ENCODE assay signal across 12 cellular contexts in genomic region chr20:10540636-10541493, GRCh38.
DNase-seq lines count a peak whose midpoint lies in the region; ATAC-seq and TF ChIP-seq lines count a peak whose summit lies in the region.
"Had no signal": no experiment of that assay in that cellular context is flagged by ENCODE, and none has a peak within 500 bp of the region (broad histone marks: within the 10 kb centered on the region; RNA-seq: fewer than 3 reads in every experiment).

No MANE protein-coding gene starts in this region.

- H3K4me1 Mint-ChIP-seq in progenitor cell of endocrine pancreas (ENCODE audit: low read depth), result peaks cover 12% of the 10 kb centered on the region

- H3K4me3 Mint-ChIP-seq in progenitor cell of endocrine pancreas (ENCODE audit: low read depth), result no peak overlapping the region
- H3K4me3 Mint-ChIP-seq: activated T-cell treated with anti-CD3 and anti-CD28 coated beads, Interleukin-2, amount 50 U/mL, for 4 hours; B cell; natural killer cell treated with Interleukin-12 subunit alpha and Interleukin-12 subunit beta and Interleukin-15 and Interleukin-18, amount 100 ng/mL, for 72 hours had no signal

- H3K27ac ChIP-seq in upper lobe of right lung, result no peak overlapping the region

- no peaks in the 10 kb centered on the region for H3K36me3 Mint-ChIP-seq in progenitor cell of endocrine pancreas (ENCODE audit: insufficient read depth)
- H3K36me3 Mint-ChIP-seq: natural killer cell treated with Interleukin-12 subunit alpha and Interleukin-12 subunit beta and Interleukin-15 and Interleukin-18, amount 100 ng/mL, for 72 hours had no signal

- H3K4me1 ChIP-seq in upper lobe of right lung, result peaks cover 6% of the 10 kb centered on the region

- no peak overlapping the region for H3K27ac Mint-ChIP-seq in progenitor cell of endocrine pancreas
- H3K27ac Mint-ChIP-seq: B cell had no signal

- no peaks in the 10 kb centered on the region for H3K9me3 ChIP-seq in upper lobe of right lung

- H3K36me3 ChIP-seq in upper lobe of right lung, result no peaks in the 10 kb centered on the region

- no peaks in the 10 kb centered on the region for H3K27me3 ChIP-seq in upper lobe of right lung

- H3K4me3 ChIP-seq in upper lobe of right lung, result no peak overlapping the region

- H3K9me3 Mint-ChIP-seq in progenitor cell of endocrine pancreas (ENCODE audit: low read depth), result no peaks in the 10 kb centered on the region
- H3K9me3 Mint-ChIP-seq: activated T-cell treated with anti-CD3 and anti-CD28 coated beads, Interleukin-2, amount 50 U/mL, for 4 hours; natural killer cell treated with Interleukin-12 subunit alpha and Interleukin-12 subunit beta and Interleukin-15 and Interleukin-18, amount 100 ng/mL, for 72 hours had no signal

- no peaks in the 10 kb centered on the region for H3K27me3 Mint-ChIP-seq in progenitor cell of endocrine pancreas
- H3K27me3 Mint-ChIP-seq: B cell had no signal

- peak; percentile 75 for ATAC-seq in upper lobe of right lung
- ATAC-seq: activated T-cell treated with anti-CD3 and anti-CD28 coated beads, Interleukin-2, amount 50 U/mL, for 4 hours; natural killer cell treated with Interleukin-12 subunit alpha and Interleukin-12 subunit beta and Interleukin-15 and Interleukin-18, amount 100 ng/mL, for 72 hours had no signal

- no peak for TF ChIP-seq CTCF in upper lobe of right lung (IDR thresholded peaks at IDR 0.05)
- no peak for TF ChIP-seq CTCF in progenitor cell of endocrine pancreas (IDR thresholded peaks at IDR 0.05; ENCODE audit: unreplicated experiment)

- intact Hi-C loops in upper lobe of right lung (cut with DNase I), result no loop called here

- DNase-seq in NOMO-1 treated with DMSO at 0.1 percent for 48 hours (lab: John Stamatoyannopoulos, UW; ENCODE audit: unreplicated experiment), result peak; percentile 25
- DNase-seq in NOMO-1 treated with dmso at 0.1 percent for 144 hours (lab: John Stamatoyannopoulos, UW; ENCODE audit: unreplicated experiment), result no peak
- peak; percentile 74 for DNase-seq in astrocyte of the hippocampus (ENCODE audit: low read depth, low spot score)
- DNase-seq in kidney glomerular epithelial cell (lab: John Stamatoyannopoulos, UW), result peak; percentile 97
- no peak for DNase-seq in upper lobe of right lung
- DNase-seq in Ammon's horn (ENCODE audit: low spot score), result no peak
- no peak for DNase-seq in progenitor cell of endocrine pancreas (ENCODE audit: low spot score, unreplicated experiment)
- no peak for DNase-seq in NCI-H146 treated with DMSO at 0.1 percent for 48 hours (lab: John Stamatoyannopoulos, UW; ENCODE audit: unreplicated experiment)
- DNase-seq: activated T-cell treated with anti-CD3 and anti-CD28 coated beads, Interleukin-2, amount 50 U/mL, for 4 hours; NCI-H1694 treated with DMSO at 0.1 percent for 48 hours had no signal

Comparison
In these comparisons a context has a peak if more than half of its experiments do, and no peak if none do; other contexts are left out.
1. DNase-seq: peak in NOMO-1 treated with DMSO at 0.1 percent for 48 hours (single experiment), astrocyte of the hippocampus (single experiment) and kidney glomerular epithelial cell (single experiment); none in NOMO-1 treated with dmso at 0.1 percent for 144 hours (single experiment), upper lobe of right lung (single experiment), Ammon's horn (single experiment), progenitor cell of endocrine pancreas (single experiment) and NCI-H146 treated with DMSO at 0.1 percent for 48 hours (single experiment).